10 cellular contexts compared by ENCODE assay signal in genomic region chr12:95335948-95336347, GRCh38.
A peak's percentile ranks its signal among the peaks of the same experiment; 100 is the strongest.
DNase-seq lines count a peak whose midpoint lies in the region; ATAC-seq and TF ChIP-seq lines count a peak whose summit lies in the region.
"Had no signal": no experiment of that assay in that cellular context is flagged by ENCODE, and none has a peak within 500 bp of the region (broad histone marks: within the 10 kb centered on the region; RNA-seq: fewer than 3 reads in every experiment).

No MANE protein-coding gene starts in this region.

- no peaks in the 10 kb centered on the region for H4K20me1 ChIP-seq in SK-N-SH (ENCODE audit: insufficient read depth)

- H3K4me1 ChIP-seq in SK-N-SH (ENCODE audit: control insufficient read depth in 1 of 2, insufficient read depth in 2 of 2, low read depth in 1 of 2, low read length in 1 of 2), result peaks cover 0 to 3% of the 10 kb centered on the region in 2 experiments; a peak in 1 of 4 replicates

- H3K9ac ChIP-seq in SK-N-SH, result no peak overlapping the region

- peak overlapping the region; percentile 33 to 92; a peak in 3 of 4 replicates for H3K27ac ChIP-seq in SK-N-SH (ENCODE audit: low read depth in 2 of 2, low read length in 1 of 2)

- H3K27me3 Mint-ChIP-seq in progenitor cell of endocrine pancreas, result no peaks in the 10 kb centered on the region
- peaks cover 2% of the 10 kb centered on the region for H3K27me3 Mint-ChIP-seq in activated CD4-positive, alpha-beta memory T cell treated with anti-CD3 and anti-CD28 coated beads for 36 hours

- TF ChIP-seq CTCF in SK-N-SH (IDR thresholded peaks at IDR 0.05), result no peak
- TF ChIP-seq CTCF in progenitor cell of endocrine pancreas (IDR thresholded peaks at IDR 0.05; ENCODE audit: unreplicated experiment), result no peak

- H3K36me3 Mint-ChIP-seq in progenitor cell of endocrine pancreas (ENCODE audit: insufficient read depth), result no peaks in the 10 kb centered on the region
- no peaks in the 10 kb centered on the region for H3K36me3 Mint-ChIP-seq in activated CD4-positive, alpha-beta memory T cell treated with anti-CD3 and anti-CD28 coated beads for 36 hours

- DNase-seq in DMS53 treated with DMSO at 0.1 percent for 48 hours (lab: John Stamatoyannopoulos, UW; ENCODE audit: unreplicated experiment) (peak; percentile 67), SK-N-SH (no peak), fibroblast of the conjunctiva (ENCODE audit: low read depth) (peak; percentile 16), progenitor cell of endocrine pancreas (ENCODE audit: low spot score, unreplicated experiment) (no peak), KBM-7 (no peak)
- no peak for DNase-seq in activated CD4-positive, alpha-beta memory T cell treated with anti-CD3 and anti-CD28 coated beads for 36 hours
- DNase-seq: activated CD4-positive, CD25-positive, alpha-beta regulatory T cell treated with anti-CD3 and anti-CD28 coated beads, Interleukin-2, amount 50 U/mL, for 72 hours had no signal

- ATAC-seq in HG02870 (IDR thresholded peaks at IDR 0.05; ENCODE audit: unreplicated experiment) (no peak), HG02981 (IDR thresholded peaks at IDR 0.05; ENCODE audit: unreplicated experiment) (no peak)

- H3K4me1 Mint-ChIP-seq in progenitor cell of endocrine pancreas (ENCODE audit: low read depth), result peaks cover 14% of the 10 kb centered on the region
- peaks cover 3% of the 10 kb centered on the region for H3K4me1 Mint-ChIP-seq in activated CD4-positive, alpha-beta memory T cell treated with anti-CD3 and anti-CD28 coated beads for 36 hours (ENCODE audit: low read depth)

- peak overlapping the region; percentile 97 for H3K27ac Mint-ChIP-seq in progenitor cell of endocrine pancreas
- H3K27ac Mint-ChIP-seq in activated CD4-positive, alpha-beta memory T cell treated with anti-CD3 and anti-CD28 coated beads for 36 hours, result no peak overlapping the region
- H3K27ac Mint-ChIP-seq: activated T-helper 2 cell treated with anti-CD3 and anti-CD28 coated beads, Interferon-gamma antibody, Interleukin-2, Interleukin-4, amounts not matched to agents 10 μg/mL and 5 μg/mL and 100 μg/mL, durations not matched to agents 14 hours and 24 hours and 36 hours had no signal

- H3K4me3 ChIP-seq in SK-N-SH (ENCODE audit: low read depth in 2 of 2, low read length in 1 of 2), result peak overlapping the region; percentile 19 to 48; a peak in 1 of 4 replicates

- no peak for TF ChIP-seq EP300 in SK-N-SH (IDR thresholded peaks at IDR 0.05; ENCODE audit: borderline replicate concordance in 1 of 2, low read depth in 1 of 2, low read length in 1 of 2)

- POLR2A ChIA-PET in SK-N-SH (lab: Yijun Ruan, JAX), result interaction anchor here (0.9 to 1.3 kb wide), 3 partner anchors 119 to 263 kb away, joined by 4 to 6 read pairs (median 5); partner anchors contain the start of genes FGD6, METAP2, NR2C1 and VEZT
- POLR2A ChIA-PET in activated CD4-positive, alpha-beta memory T cell treated with anti-CD3 and anti-CD28 coated beads for 36 hours (lab: Charles Lee), result no interaction called here

- peak overlapping the region; percentile 65 for H2AFZ ChIP-seq in SK-N-SH (ENCODE audit: low read depth)

- in situ Hi-C loops in KBM-7 (cut with MboI; ENCODE audit: low pct_unique_long_range_greater_than_20kb, low sequenced_read_pairs), result no loop called here

- no peaks in the 10 kb centered on the region for H3K27me3 ChIP-seq in SK-N-SH (ENCODE audit: insufficient read depth)

- H3K36me3 ChIP-seq in SK-N-SH (replicated peaks in 1 of 2; ENCODE audit: control insufficient read depth in 1 of 2, insufficient read depth in 2 of 2, low read length in 1 of 2), result no peaks in the 10 kb centered on the region

- peak overlapping the region; percentile 64; the same call in 1 of the 2 replicates for H3K4me2 ChIP-seq in SK-N-SH

- H3K9me2 ChIP-seq in SK-N-SH, result no peaks in the 10 kb centered on the region

- H3K9me3 Mint-ChIP-seq in progenitor cell of endocrine pancreas (ENCODE audit: low read depth), result peaks cover 1% of the 10 kb centered on the region
- H3K9me3 Mint-ChIP-seq in activated CD4-positive, alpha-beta memory T cell treated with anti-CD3 and anti-CD28 coated beads for 36 hours, result peaks cover 3% of the 10 kb centered on the region
- H3K9me3 Mint-ChIP-seq: activated T-helper 2 cell treated with anti-CD3 and anti-CD28 coated beads, Interferon-gamma antibody, Interleukin-2, Interleukin-4, amounts not matched to agents 10 μg/mL and 5 μg/mL and 100 μg/mL, durations not matched to agents 14 hours and 24 hours and 36 hours had no signal

- no peaks in the 10 kb centered on the region for H3K79me2 ChIP-seq in SK-N-SH (ENCODE audit: insufficient read depth)

- intact Hi-C loops in activated CD4-positive, alpha-beta memory T cell treated with anti-CD3 and anti-CD28 coated beads for 36 hours (cut with micrococcal nuclease), result loop anchor here (10.0 kb wide), 1 partner anchor 199 kb away; no protein-coding TSS in a partner anchor

- TF ChIP-seq RAD21 in SK-N-SH (IDR thresholded peaks at IDR 0.05; ENCODE audit: low read length), result no peak

- CTCF ChIA-PET in SK-N-SH (lab: Yijun Ruan, JAX), result interaction anchor here (0.6 to 3.2 kb wide), 64 partner anchors 8 to 1190 kb away, joined by 3 to 41 read pairs (median 4); partner anchors contain the start of genes FGD6, METAP2, NR2C1 and VEZT
- CTCF ChIA-PET in activated CD4-positive, alpha-beta memory T cell treated with anti-CD3 and anti-CD28 coated beads for 36 hours (lab: Charles Lee), result no interaction called here

- no peaks in the 10 kb centered on the region for H3F3A ChIP-seq in SK-N-SH (replicated peaks; ENCODE audit: insufficient read depth)

- peak overlapping the region; percentile 41 for H3K4me3 Mint-ChIP-seq in progenitor cell of endocrine pancreas (ENCODE audit: low read depth)
- no peak overlapping the region for H3K4me3 Mint-ChIP-seq in activated CD4-positive, alpha-beta memory T cell treated with anti-CD3 and anti-CD28 coated beads for 36 hours

- no peaks in the 10 kb centered on the region for H3K9me3 ChIP-seq in SK-N-SH

- 43% methylated on average over 4 of the region's 4 CpGs for WGBS in SK-N-SH (ENCODE audit: low lambda C conversion rate)

TF ChIP-seq in SK-N-SH, 30 proteins besides CTCF, POLR2A, EP300 and RAD21:
- no peak for TF ChIP-seq FOSL2 (IDR thresholded peaks at IDR 0.05; ENCODE audit: borderline replicate concordance, low read depth)
- TF ChIP-seq ELF1 (IDR thresholded peaks at IDR 0.05), result no peak
- no peak for TF ChIP-seq ZBTB33 (IDR thresholded peaks at IDR 0.05; ENCODE audit: borderline replicate concordance, low read depth)
- TF ChIP-seq IRF3 (IDR thresholded peaks at IDR 0.05; ENCODE audit: low read depth, low read length), result no peak
TF ChIP-seq in SK-N-SH: peak in this region for 0.

Comparison
In these comparisons a context has a peak if more than half of its experiments do, and no peak if none do; other contexts are left out.
1. DNase-seq: peak in DMS53 treated with DMSO at 0.1 percent for 48 hours (single experiment) and fibroblast of the conjunctiva (single experiment); none in SK-N-SH (single experiment), progenitor cell of endocrine pancreas (single experiment), KBM-7 (single experiment) and activated CD4-positive, alpha-beta memory T cell treated with anti-CD3 and anti-CD28 coated beads for 36 hours (single experiment).